In the genomic region with DNA sequence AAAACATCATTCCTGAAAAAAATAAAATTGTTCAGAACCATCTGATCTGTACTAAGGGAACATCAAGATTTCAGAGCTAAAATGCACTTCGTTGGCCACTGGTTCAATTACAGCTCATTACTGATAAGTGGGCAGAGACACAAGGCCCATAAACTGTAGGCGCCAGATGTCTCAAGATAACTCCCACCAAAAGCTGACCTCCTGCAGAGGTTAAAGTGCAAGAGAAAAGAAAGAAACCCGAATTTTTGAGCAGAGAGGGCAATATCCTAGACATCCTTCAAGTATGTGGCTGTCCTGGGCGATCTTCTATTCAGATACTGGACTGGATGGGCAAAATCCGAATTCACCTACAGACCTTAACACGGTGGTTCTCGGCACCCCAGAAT, we compare ENCODE assay signal across 8 cellular contexts. TPM values are rescaled to one million over a fixed set of nuclear protein-coding genes. Genes with fewer than 3 reads are reported as not detected.
DNase-seq lines count a peak whose midpoint lies in the region; ATAC-seq, FAIRE-seq and TF ChIP-seq lines count a peak whose summit lies in the region.

No MANE protein-coding gene starts in this region.

- intact Hi-C loops in heart left ventricle (cut with DNase I) = loop anchor here in 3 of 10 donors (2.0 to 10.0 kb wide), 3 partner anchors 130 to 376 kb away; partner anchors contain the start of gene TCEANC (in 1 of the 3)
- intact Hi-C loops in cardiac septum (cut with DNase I) = no loop called here

- no peaks in the 10 kb centered on the region for H3K9me3 ChIP-seq in heart left ventricle

- ATAC-seq in heart left ventricle = no peak
- peak in 1 of 2 donors; percentile 0 for ATAC-seq in activated naive CD4-positive, alpha-beta T cell treated with anti-CD3 and anti-CD28 coated beads, Interleukin-2, amount 50 U/mL, for 72 hours
- no peak for ATAC-seq in GM21367 (IDR thresholded peaks at IDR 0.05; ENCODE audit: unreplicated experiment)

- no peak for TF ChIP-seq POLR2A in heart left ventricle (IDR thresholded peaks at IDR 0.05)

- peak overlapping the region; percentile 90 to 91 for H3K27ac Mint-ChIP-seq in activated naive CD4-positive, alpha-beta T cell treated with anti-CD3 and anti-CD28 coated beads, Interleukin-2, amount 50 U/mL, for 72 hours

- TF ChIP-seq CTCF in heart left ventricle (IDR thresholded peaks at IDR 0.05) = no peak

- H3K36me3 ChIP-seq in heart left ventricle = no peaks in the 10 kb centered on the region

- H3K36me3 Mint-ChIP-seq in activated naive CD4-positive, alpha-beta T cell treated with anti-CD3 and anti-CD28 coated beads, Interleukin-2, amount 50 U/mL, for 72 hours = no peaks in the 10 kb centered on the region

- peak overlapping the region; percentile 34 to 97 (median 70) for H3K4me3 ChIP-seq in heart left ventricle

- peaks cover 0 to 30% (median 13%) of the 10 kb centered on the region in 12 donors for H3K4me1 ChIP-seq in heart left ventricle

- peaks cover 0 to 18% (median 0%) of the 10 kb centered on the region in 9 donors for H3K27me3 ChIP-seq in heart left ventricle

- WGBS in heart left ventricle, 4 donors = 4 to 23% (median 9%) methylated on average over 7 of the region's 7 CpGs

- peak overlapping the region; percentile 40 to 89 (median 84) for H3K27ac ChIP-seq in heart left ventricle
- peak overlapping the region; percentile 82 for H3K27ac ChIP-seq in temporal lobe (ENCODE audit: low read depth, low read length)

- FAIRE-seq in islet of Langerhans (lab: Jason Lieb, UNC) = peak; percentile 74

- no peak for DNase-seq in heart left ventricle
- DNase-seq in cardiac septum (ENCODE audit: low spot score) = no peak
- no peak for DNase-seq in activated naive CD4-positive, alpha-beta T cell treated with anti-CD3 and anti-CD28 coated beads, Interleukin-2, amount 50 U/mL, for 72 hours (ENCODE audit: low spot score in 2 of 2)
- no peak for DNase-seq in D341Med (ENCODE audit: low spot score)
- no peak for DNase-seq in NCI-H774 (lab: John Stamatoyannopoulos, UW)

- H3K9me3 Mint-ChIP-seq in activated naive CD4-positive, alpha-beta T cell treated with anti-CD3 and anti-CD28 coated beads, Interleukin-2, amount 50 U/mL, for 72 hours = no peaks in the 10 kb centered on the region

RNA-seq across cellular contexts. Expression of gene GEMIN8, which starts 0.7 kb away (rescaled TPM):
- 10 to 100 TPM; 10.3 to 16.3 (median 13.5) TPM for total RNA-seq in heart left ventricle
- polyA plus RNA-seq in heart left ventricle = 10 to 100 TPM; 11.9 to 14.3 TPM
- 17.8 TPM for total RNA-seq in cardiac septum
- total RNA-seq in activated naive CD4-positive, alpha-beta T cell treated with anti-CD3 and anti-CD28 coated beads, Interleukin-2, amount 50 U/mL, for 72 hours = 10 to 100 TPM in 1 of 2 donors, 1 to 10 TPM in 1; 5.5 to 14.7 TPM
- total RNA-seq in temporal lobe = 12.5 TPM
